ENCODE assay signal across 8 cellular contexts in genomic region chr4:185470503-185471195, GRCh38. TPM values are rescaled to one million over a fixed set of nuclear protein-coding genes. Genes with fewer than 3 reads are reported as not detected.
DNase-seq lines count a peak whose midpoint lies in the region; ATAC-seq and TF ChIP-seq lines count a peak whose summit lies in the region.

No MANE protein-coding gene starts in this region.

- peak overlapping the region; percentile 78 for H3K4me3 Mint-ChIP-seq in Caco-2 (ENCODE audit: unreplicated experiment)

- H3K4me1 Mint-ChIP-seq in Caco-2 (ENCODE audit: low read depth, unreplicated experiment): no peaks in the 10 kb centered on the region

- no peaks in the 10 kb centered on the region; the same call in 1 of the 2 replicates for H3K27me3 ChIP-seq in Caco-2 (replicated peaks; ENCODE audit: control insufficient read depth, insufficient read depth, low read length)

- POLR2A ChIA-PET in Caco-2 (lab: Charles Lee): no interaction called here

- CTCF ChIA-PET in Caco-2 (lab: Charles Lee): no interaction called here

- ATAC-seq in GM21825 (IDR thresholded peaks at IDR 0.05; ENCODE audit: unreplicated experiment): peak; percentile 16
- ATAC-seq in activated naive CD4-positive, alpha-beta T cell treated with anti-CD3 and anti-CD28 coated beads, Interleukin-2, amount 50 U/mL, for 72 hours: peak; percentile 10 to 22

- intact Hi-C loops in Caco-2 (cut with micrococcal nuclease; ENCODE audit: unreplicated experiment): loop anchor here (1.0 kb wide), 5 partner anchors 34 to 568 kb away; partner anchors contain the start of genes ANKRD37 and PDLIM3

- H3K36me3 Mint-ChIP-seq in Caco-2 (ENCODE audit: insufficient read depth, unreplicated experiment): no peaks in the 10 kb centered on the region
- no peaks in the 10 kb centered on the region for H3K36me3 Mint-ChIP-seq in activated naive CD4-positive, alpha-beta T cell treated with anti-CD3 and anti-CD28 coated beads, Interleukin-2, amount 50 U/mL, for 72 hours

- DNase-seq in Caco-2: peak in 1 of 2 experiments; percentile 37
- peak; percentile 69 for DNase-seq in NCI-H748 (lab: John Stamatoyannopoulos, UW; ENCODE audit: unreplicated experiment)
- DNase-seq in activated naive CD4-positive, alpha-beta T cell treated with anti-CD3 and anti-CD28 coated beads, Interleukin-2, amount 50 U/mL, for 72 hours (ENCODE audit: low spot score in 2 of 2): peak; percentile 36 to 62
- peak; percentile 53 for DNase-seq in glomerular visceral epithelial cell (ENCODE audit: extremely low spot score)
- peak; percentile 54 for DNase-seq in occipital lobe (lab: John Stamatoyannopoulos, UW)
- no peak for DNase-seq in GM19240 (ENCODE audit: insufficient read length, low spot score)
- no peak for DNase-seq in GF-D8 (lab: John Stamatoyannopoulos, UW)

- H3K27ac Mint-ChIP-seq in Caco-2 (ENCODE audit: unreplicated experiment): no peak overlapping the region
- H3K27ac Mint-ChIP-seq in activated naive CD4-positive, alpha-beta T cell treated with anti-CD3 and anti-CD28 coated beads, Interleukin-2, amount 50 U/mL, for 72 hours: no peak overlapping the region

- peak overlapping the region; percentile 48 for H3K4me3 ChIP-seq in Caco-2 (ENCODE audit: low read depth, low read length)

- no peak for TF ChIP-seq CTCF in Caco-2 (IDR thresholded peaks at IDR 0.05; ENCODE audit: insufficient read depth in 1 of 2, low read depth in 1 of 2, low read length in 1 of 2, severe bottlenecking in 1 of 2, unreplicated experiment in 1 of 2)

- H3K4me1 ChIP-seq in Caco-2: 0 out of 2 replicates have a peak, but pooled peaks cover 3% of the 10 kb centered on the region

- no peaks in the 10 kb centered on the region for H3K9me3 ChIP-seq in Caco-2

- H3K27me3 Mint-ChIP-seq in Caco-2 (ENCODE audit: insufficient read depth, unreplicated experiment): peaks cover 35% of the 10 kb centered on the region

- H3K9me3 Mint-ChIP-seq in Caco-2 (ENCODE audit: unreplicated experiment): no peaks in the 10 kb centered on the region
- H3K9me3 Mint-ChIP-seq in activated naive CD4-positive, alpha-beta T cell treated with anti-CD3 and anti-CD28 coated beads, Interleukin-2, amount 50 U/mL, for 72 hours: no peaks in the 10 kb centered on the region

- no TSS peak for BruUV-seq in Caco-2 (replicated peaks; lab: Mats Ljungman, UMichigan)

- H3K36me3 ChIP-seq in Caco-2 (ENCODE audit: control insufficient read depth, insufficient read depth, low read length): no peaks in the 10 kb centered on the region

RNA-seq across cellular contexts. Expression of gene CCDC110, which starts 0.9 kb away (rescaled TPM):
- total RNA-seq in Caco-2 (2022) (not detected in 2 replicates), occipital lobe (1.7 TPM)
- total RNA-seq in activated naive CD4-positive, alpha-beta T cell treated with anti-CD3 and anti-CD28 coated beads, Interleukin-2, amount 50 U/mL, for 72 hours: 1 to 10 TPM in 1 of 2 donors, under 1 TPM in 1; 0.50 to 1.0 TPM

RNA-seq across cellular contexts. Expression of gene UFSP2, which starts 44.9 kb away (rescaled TPM):
- total RNA-seq in Caco-2 (2022) (17.4 and 26.2 TPM in 2 replicates), occipital lobe (53.0 TPM)
- total RNA-seq in activated naive CD4-positive, alpha-beta T cell treated with anti-CD3 and anti-CD28 coated beads, Interleukin-2, amount 50 U/mL, for 72 hours: 10 to 100 TPM; 28.7 to 40.0 TPM

Comparison
In these comparisons a context has a peak if more than half of its experiments do, and no peak if none do; other contexts are left out.
1. DNase-seq: peak in NCI-H748 (single experiment), activated naive CD4-positive, alpha-beta T cell treated with anti-CD3 and anti-CD28 coated beads, Interleukin-2, amount 50 U/mL, for 72 hours (2 of 2), glomerular visceral epithelial cell (single experiment) and occipital lobe (single experiment); none in GM19240 (single experiment) and GF-D8 (single experiment).